27 cellular contexts compared by ENCODE assay signal in genomic region chrX:30312858-30313257, GRCh38. TPM values are rescaled to one million over a fixed set of nuclear protein-coding genes. Genes with fewer than 3 reads are reported as not detected.
"Had no signal": no experiment of that assay in that cellular context is flagged by ENCODE, and none has a peak within 500 bp of the region (broad histone marks: within the 10 kb centered on the region; RNA-seq: fewer than 3 reads in every experiment).

No MANE protein-coding gene starts in this region.

- H3K27ac Mint-ChIP-seq: activated naive CD8-positive, alpha-beta T cell; activated T-helper 2 cell treated with anti-CD3 and anti-CD28 coated beads, Interferon-gamma antibody, Interleukin-2, Interleukin-4, amounts not matched to agents 10 μg/mL and 5 μg/mL and 100 μg/mL, durations not matched to agents 14 hours and 24 hours and 36 hours; naive B cell; WTC11 had no signal

- H3K9me3 ChIP-seq: lower lobe of right lung, mucosa of descending colon, prostate gland had no signal

- H3K4me1 ChIP-seq: lower lobe of right lung, prostate gland had no signal

- H3K4me3 Mint-ChIP-seq: activated naive CD8-positive, alpha-beta T cell; activated T-cell treated with anti-CD3 and anti-CD28 coated beads, Interleukin-2, amount 50 U/mL, for 4 hours; naive B cell; neural crest cell; WTC11 had no signal

- DNase-seq: activated CD4-positive, alpha-beta T cell treated with anti-CD3 and anti-CD28 coated beads, Interleukin-2, amount 50 U/mL, for 4 hours; activated CD8-positive, alpha-beta memory T cell treated with anti-CD3 and anti-CD28 coated beads for 24 hours; activated CD8-positive, alpha-beta memory T cell treated with anti-CD3 and anti-CD28 coated beads, Interleukin-2, amount 50 U/mL, for 48 hours; activated naive CD4-positive, alpha-beta T cell; activated T-cell treated with anti-CD3 and anti-CD28 coated beads, Interleukin-2, amount 50 U/mL, for 4 hours; amniotic stem cell; cerebellar nuclear complex; erythroblast; foreskin fibroblast; heart right ventricle; lower lobe of right lung; mesendoderm; naive B cell; stimulated activated CD4-positive, alpha-beta T cell treated with anti-CD3 and anti-CD28 coated beads, Interleukin-4, amount 100 ng/mL, for 4 hours; stimulated activated naive CD8-positive, alpha-beta T cell treated with anti-CD3 and anti-CD28 coated beads, Interleukin-15, Interleukin-2, amounts not matched to agents 100 U/mL and 50 U/mL, for 24 hours; T-helper 9 cell had no signal

- H3K4me3 ChIP-seq: coronary artery, heart right ventricle, lower lobe of right lung, mucosa of descending colon, prostate gland, upper lobe of left lung had no signal

- H3K27ac ChIP-seq: coronary artery, heart right ventricle, lower lobe of right lung, prostate gland, upper lobe of left lung had no signal

- FAIRE-seq: endometrium, keratinocyte had no signal

- H3K9me3 Mint-ChIP-seq: activated T-cell treated with anti-CD3 and anti-CD28 coated beads, Interleukin-2, amount 50 U/mL, for 4 hours; activated T-helper 2 cell treated with anti-CD3 and anti-CD28 coated beads, Interferon-gamma antibody, Interleukin-2, Interleukin-4, amounts not matched to agents 10 μg/mL and 5 μg/mL and 100 μg/mL, durations not matched to agents 14 hours and 24 hours and 36 hours; neural crest cell; WTC11 had no signal

- H3K36me3 ChIP-seq: heart right ventricle, lower lobe of right lung, prostate gland, upper lobe of left lung had no signal

- H3K36me3 Mint-ChIP-seq: activated naive CD8-positive, alpha-beta T cell; WTC11 had no signal

- ATAC-seq: activated T-cell treated with anti-CD3 and anti-CD28 coated beads, Interleukin-2, amount 50 U/mL, for 4 hours; heart right ventricle; lower lobe of right lung; stimulated activated naive CD8-positive, alpha-beta T cell treated with anti-CD3 and anti-CD28 coated beads, Interleukin-15, Interleukin-2, amounts not matched to agents 100 U/mL and 50 U/mL, for 24 hours; WTC11 had no signal

- H3K4me1 Mint-ChIP-seq: WTC11 had no signal

RNA-seq across cellular contexts. Expression of gene NR0B1, which starts 3.7 kb away (rescaled TPM):
- total RNA-seq: activated T-cell treated with anti-CD3 and anti-CD28 coated beads, Interleukin-2, amount 50 U/mL, for 4 hours; activated T-helper 2 cell treated with anti-CD3 and anti-CD28 coated beads, Interferon-gamma antibody, Interleukin-2, Interleukin-4, amounts not matched to agents 10 μg/mL and 5 μg/mL and 100 μg/mL, durations not matched to agents 14 hours and 24 hours and 36 hours; heart right ventricle; lower lobe of right lung; mucosa of descending colon; neural crest cell; T-helper 1 cell treated with Interleukin-12 subunit alpha and Interleukin-12 subunit beta and Interleukin-4 antibody, amounts not matched to agents 30 ng/mL and 1 ng/mL, for 36 hours; upper lobe of left lung had no signal
